22 cellular contexts compared by ENCODE assay signal in genomic region chr10:554182-554848, GRCh38.
DNase-seq lines count a peak whose midpoint lies in the region; ATAC-seq, FAIRE-seq and TF ChIP-seq lines count a peak whose summit lies in the region.
"Had no signal": no experiment of that assay in that cellular context is flagged by ENCODE, and none has a peak within 500 bp of the region (broad histone marks: within the 10 kb centered on the region; RNA-seq: fewer than 3 reads in every experiment).

No MANE protein-coding gene starts in this region.

- TF ChIP-seq CTCF in bronchial epithelial cell (IDR thresholded peaks at IDR 0.05; ENCODE audit: insufficient read depth, low read length, severe bottlenecking): no peak

- peak overlapping the region in 7 of 11 experiments; percentile 2 to 32 (median 28); a peak in 7 of 22 replicates for H3K4me2 ChIP-seq in BLaER1 treated with 17β-estradiol and CSF1 and Interleukin-3, amounts not matched to agents 10 nM and 100 nM

- H3K27me3 ChIP-seq in BLaER1 treated with 17β-estradiol and CSF1 and Interleukin-3, amounts not matched to agents 10 nM and 100 nM: no peaks in the 10 kb centered on the region
- no peaks in the 10 kb centered on the region for H3K27me3 ChIP-seq in bronchial epithelial cell (ENCODE audit: control insufficient read depth, insufficient read depth, low read length)
- H3K27me3 ChIP-seq in right cardiac atrium (ENCODE audit: control insufficient read depth, insufficient read depth): no peaks in the 10 kb centered on the region
- H3K27me3 ChIP-seq: colonic mucosa, MG63 had no signal

- H3K4me1 ChIP-seq in BLaER1 treated with 17β-estradiol and CSF1 and Interleukin-3, amounts not matched to agents 10 nM and 100 nM: peaks cover 0 to 54% (median 34%) of the 10 kb centered on the region in 10 experiments; a peak in 15 of 20 replicates
- peaks cover 2% of the 10 kb centered on the region for H3K4me1 ChIP-seq in right cardiac atrium (ENCODE audit: control insufficient read depth, insufficient read depth, low read length)
- H3K4me1 ChIP-seq: colonic mucosa had no signal

- WGBS in right cardiac atrium: 88% methylated on average over 8 of the region's 8 CpGs

- H4K20me1 ChIP-seq in BLaER1 treated with 17β-estradiol and CSF1 and Interleukin-3, amounts not matched to agents 10 nM and 100 nM: peaks cover 0 to 87% (median 36%) of the 10 kb centered on the region in 11 experiments; a peak in 18 of 22 replicates

- no peak for ATAC-seq in GM21360 (IDR thresholded peaks at IDR 0.05; ENCODE audit: unreplicated experiment)
- no peak for ATAC-seq in right cardiac atrium
- ATAC-seq: left lobe of liver had no signal

- DNase-seq in HT1080 (ENCODE audit: low read depth) (peak; percentile 67), bronchial epithelial cell (ENCODE audit: low read depth) (peak; percentile 7), glomerular endothelial cell (ENCODE audit: extremely low read depth, low read depth, low spot score) (peak; percentile 34), KG1 (lab: John Stamatoyannopoulos, UW) (no peak), cerebellar nuclear complex (lab: John Stamatoyannopoulos, UW) (no peak), right cardiac atrium (no peak)
- DNase-seq: activated CD4-positive, alpha-beta T cell treated with anti-CD3 and anti-CD28 coated beads, Interleukin-2, amount 50 U/mL, for 1 hour; activated CD8-positive, alpha-beta memory T cell treated with anti-CD3 and anti-CD28 coated beads, Interleukin-2, amount 50 U/mL, for 4 hours; activated naive CD8-positive, alpha-beta T cell treated with anti-CD3 and anti-CD28 coated beads, Interleukin-2, amount 10 ng/mL, durations not matched to agents 7 days and 5 days; colonic mucosa; GDM1; MG63; NCI-H1417 treated with DMSO at 0.1 percent for 48 hours; NCI-H2107; NCI-H510A treated with DMSO at 0.1 percent for 48 hours; nephron progenitor cell; substantia nigra had no signal

- no peak for FAIRE-seq in bronchial epithelial cell (lab: Jason Lieb, UNC)
- FAIRE-seq: RCC 7860 had no signal

- H3K36me3 ChIP-seq in BLaER1 treated with 17β-estradiol and CSF1 and Interleukin-3, amounts not matched to agents 10 nM and 100 nM: no peaks in the 10 kb centered on the region
- H3K36me3 ChIP-seq in bronchial epithelial cell (ENCODE audit: control insufficient read depth, insufficient read depth, low read length): no peaks in the 10 kb centered on the region
- H3K36me3 ChIP-seq: colonic mucosa, MG63 had no signal

- no peak overlapping the region for H3K9ac ChIP-seq in BLaER1 treated with 17β-estradiol and CSF1 and Interleukin-3, amounts not matched to agents 10 nM and 100 nM

- H3K27ac ChIP-seq in BLaER1 treated with 17β-estradiol and CSF1 and Interleukin-3, amounts not matched to agents 10 nM and 100 nM: no peak overlapping the region
- no peak overlapping the region for H3K27ac ChIP-seq in right cardiac atrium (ENCODE audit: low read length)
- H3K27ac ChIP-seq: colonic mucosa, HL-60 had no signal

- intact Hi-C loops in right cardiac atrium (cut with DNase I): no loop called here

- no peak overlapping the region for H3K4me3 ChIP-seq in BLaER1 treated with 17β-estradiol and CSF1 and Interleukin-3, amounts not matched to agents 10 nM and 100 nM
- H3K4me3 ChIP-seq in bronchial epithelial cell (ENCODE audit: low read depth, low read length): no peak overlapping the region
- no peak overlapping the region for H3K4me3 ChIP-seq in right cardiac atrium (ENCODE audit: low read length)
- H3K4me3 ChIP-seq: colonic mucosa, MG63 had no signal

- H3K9me3 ChIP-seq in BLaER1 treated with 17β-estradiol and CSF1 and Interleukin-3, amounts not matched to agents 10 nM and 100 nM (replicated peaks in 1 of 11): no peaks in the 10 kb centered on the region
- no peaks in the 10 kb centered on the region for H3K9me3 ChIP-seq in right cardiac atrium (ENCODE audit: control insufficient read depth, low read length)
- H3K9me3 ChIP-seq: colonic mucosa, MG63 had no signal

Comparison
In these comparisons a context has a peak if more than half of its experiments do, and no peak if none do; other contexts are left out.
1. DNase-seq: peak in HT1080 (single experiment), bronchial epithelial cell (single experiment) and glomerular endothelial cell (single experiment); none in KG1 (single experiment), cerebellar nuclear complex (0 of 2) and right cardiac atrium (0 of 3).